In the genomic region with DNA sequence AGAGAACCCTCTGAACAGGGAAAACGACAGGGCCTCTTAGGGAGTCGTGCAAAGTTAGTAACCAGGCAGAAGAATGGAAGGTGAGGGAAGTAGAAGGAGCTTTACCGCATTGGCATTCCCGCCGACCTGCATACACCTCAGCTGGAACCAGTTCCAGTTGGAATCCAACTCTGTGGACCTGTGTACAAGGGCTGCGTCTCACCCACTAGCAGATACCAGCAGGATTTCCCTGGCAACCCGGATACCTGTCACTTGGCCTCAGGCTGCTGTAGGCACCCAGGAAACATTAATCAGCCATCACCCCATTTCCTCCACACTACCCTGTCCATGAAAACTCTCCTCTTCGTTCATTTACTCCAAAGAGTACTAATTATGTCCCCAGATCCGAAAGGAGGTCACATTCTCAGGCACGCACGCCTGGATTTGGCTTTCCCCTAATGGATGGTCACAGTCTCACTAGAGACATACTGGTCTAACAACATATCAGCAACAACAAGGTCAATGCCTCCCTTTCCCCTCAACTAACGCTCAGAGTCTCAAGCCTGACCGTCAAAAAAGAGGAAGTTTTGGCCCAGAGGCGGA, we compare ENCODE assay signal across 8 cellular contexts. TPM values are rescaled to one million over a fixed set of nuclear protein-coding genes. Genes with fewer than 3 reads are reported as not detected.
DNase-seq lines count a peak whose midpoint lies in the region; ATAC-seq and TF ChIP-seq lines count a peak whose summit lies in the region.

No MANE protein-coding gene starts in this region.

- H3K9me3 Mint-ChIP-seq in brain: no peaks in the 10 kb centered on the region

- H3K4me3 ChIP-seq in AG10803 (ENCODE audit: low read length): peak overlapping the region; percentile 98
- peak overlapping the region; percentile 87 for H3K4me3 ChIP-seq in Karpas-422 (ENCODE audit: low read length)
- H3K4me3 ChIP-seq in mucosa of stomach (ENCODE audit: low read length): peak overlapping the region; percentile 95

- DNase-seq in AG10803 (ENCODE audit: low read depth): no peak
- DNase-seq in Karpas-422: peak; percentile 91
- DNase-seq in superior temporal gyrus (ENCODE audit: extremely low spot score): no peak
- no peak for DNase-seq in NCI-H1436 (lab: John Stamatoyannopoulos, UW)
- no peak for DNase-seq in SW480 (ENCODE audit: low spot score)

- peaks cover 52% of the 10 kb centered on the region for H3K4me1 Mint-ChIP-seq in brain

- peak overlapping the region; percentile 97 to 100 (median 99) for H3K27ac Mint-ChIP-seq in brain

- peaks cover 20% of the 10 kb centered on the region for H4K20me1 ChIP-seq in Karpas-422 (ENCODE audit: insufficient read depth, low read depth, low read length)

- peak overlapping the region; percentile 86 for H3K4me2 ChIP-seq in Karpas-422 (ENCODE audit: low read depth, low read length, poor library complexity, severe bottlenecking)

- no peaks in the 10 kb centered on the region for H3K9me2 ChIP-seq in Karpas-422 (replicated peaks; ENCODE audit: insufficient read depth, low read length)

- no peaks in the 10 kb centered on the region for H3K9me3 ChIP-seq in Karpas-422 (ENCODE audit: low read length)
- no peaks in the 10 kb centered on the region for H3K9me3 ChIP-seq in mucosa of stomach (ENCODE audit: control insufficient read depth, low read length)

- peaks cover 33% of the 10 kb centered on the region for H3K36me3 Mint-ChIP-seq in brain

- H3K27me3 Mint-ChIP-seq in brain: peaks cover 5% of the 10 kb centered on the region

- TF ChIP-seq CTCF in AG10803 (conservative IDR thresholded peaks at IDR 0.05; ENCODE audit: low read length) (no peak), brain (conservative IDR thresholded peaks at IDR 0.05) (no peak)

- peaks cover 29% of the 10 kb centered on the region; the same call in 1 of the 2 replicates for H3K36me3 ChIP-seq in Karpas-422 (ENCODE audit: insufficient read depth, low read length)
- peaks cover 25% of the 10 kb centered on the region for H3K36me3 ChIP-seq in mucosa of stomach (ENCODE audit: control insufficient read depth, insufficient read depth, low read length)

- H3K4me1 ChIP-seq in Karpas-422 (ENCODE audit: low read length) (peaks cover 23% of the 10 kb centered on the region), mucosa of stomach (ENCODE audit: control insufficient read depth, insufficient read depth, low read length) (peaks cover 26% of the 10 kb centered on the region)

- H3K27me3 ChIP-seq in Karpas-422 (ENCODE audit: low read length) (no peaks in the 10 kb centered on the region), mucosa of stomach (ENCODE audit: control insufficient read depth, insufficient read depth, low read length) (no peaks in the 10 kb centered on the region)

- peak overlapping the region; percentile 97 to 99 (median 97) for H3K4me3 Mint-ChIP-seq in brain

- H3K9ac ChIP-seq in Karpas-422 (ENCODE audit: low read length) (peak overlapping the region; percentile 99), mucosa of stomach (ENCODE audit: low read length) (peak overlapping the region; percentile 98)

- H2AFZ ChIP-seq in Karpas-422 (ENCODE audit: low read length): no peak overlapping the region

- H3K27ac ChIP-seq in Karpas-422 (ENCODE audit: low read length): peak overlapping the region; percentile 87

- ATAC-seq in GM19395 (IDR thresholded peaks at IDR 0.05; ENCODE audit: unreplicated experiment): no peak

- peaks cover 55% of the 10 kb centered on the region for H3K79me2 ChIP-seq in Karpas-422 (ENCODE audit: low read length)

RNA-seq across cellular contexts. Expression of a gene that starts 0.8 kb away (rescaled TPM):
- 68.6 and 139 TPM in 2 replicates for total RNA-seq in Karpas-422 (2014; rRNA removed; shearing (Covaris generic); ENCODE audit: low replicate concordance)
- 59.4 TPM for polyA plus RNA-seq in brain (ENCODE audit: insufficient read depth, low read depth, low replicate concordance)

RNA-seq across cellular contexts. Expression of a gene that starts 10.4 kb away (rescaled TPM):
- 1.1 and 5.9 TPM in 2 replicates for total RNA-seq in Karpas-422 (2014; rRNA removed; shearing (Covaris generic); ENCODE audit: low replicate concordance)
- 14.3 TPM for polyA plus RNA-seq in brain (ENCODE audit: insufficient read depth, low read depth, low replicate concordance)

RNA-seq across cellular contexts. Expression of a gene that starts 38.9 kb away (rescaled TPM):
- 21.1 and 26.4 TPM in 2 replicates for total RNA-seq in Karpas-422 (2014; rRNA removed; shearing (Covaris generic); ENCODE audit: low replicate concordance)
- polyA plus RNA-seq in brain (ENCODE audit: insufficient read depth, low read depth, low replicate concordance): 16.2 TPM
